Comparison of ENCODE assay signal across 13 cellular contexts in the genomic region with DNA sequence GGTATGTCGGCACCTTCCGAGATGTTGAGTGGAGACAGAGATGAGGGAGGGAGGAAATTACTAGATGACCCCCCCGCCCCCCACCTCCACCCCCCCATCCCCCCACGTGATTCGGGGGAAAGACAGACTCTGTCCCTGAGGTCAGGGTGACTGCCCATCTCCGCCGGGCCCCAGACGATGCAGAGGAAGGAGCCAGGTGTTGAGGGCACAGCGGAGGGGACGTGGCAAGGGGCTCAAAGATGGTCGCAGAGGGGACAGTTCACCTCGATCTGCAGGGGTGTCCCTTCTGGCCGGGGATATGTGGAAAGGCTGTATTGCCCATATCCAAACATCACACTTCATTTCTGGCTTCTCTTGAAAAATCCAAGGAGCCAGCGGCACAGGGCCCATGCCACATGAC. TPM values are rescaled to one million over a fixed set of nuclear protein-coding genes. Genes with fewer than 3 reads are reported as not detected.
A peak's percentile ranks its signal among the peaks of the same experiment; 100 is the strongest.
DNase-seq lines count a peak whose midpoint lies in the region; ATAC-seq and TF ChIP-seq lines count a peak whose summit lies in the region.
"Had no signal": no experiment of that assay in that cellular context is flagged by ENCODE, and none has a peak within 500 bp of the region (broad histone marks: within the 10 kb centered on the region; RNA-seq: fewer than 3 reads in every experiment).

No MANE protein-coding gene starts in this region.

- DNase-seq in GM23338 (ENCODE audit: low spot score), result no peak
- DNase-seq in activated CD8-positive, alpha-beta T cell treated with anti-CD3 and anti-CD28 coated beads, Interleukin-2, amount 10 ng/mL, durations not matched to agents 7 days and 5 days, result no peak
- DNase-seq: ACHN; C1 segment of cervical spinal cord; Caco-2; CD4-positive, alpha-beta T cell had no signal

- POLR2A ChIA-PET in activated CD8-positive, alpha-beta T cell treated with anti-CD3 and anti-CD28 coated beads, Interleukin-2, amount 10 ng/mL, durations not matched to agents 7 days and 5 days (lab: Charles Lee), result no interaction called here

- CTCF ChIA-PET in activated CD8-positive, alpha-beta T cell treated with anti-CD3 and anti-CD28 coated beads, Interleukin-2, amount 10 ng/mL, durations not matched to agents 7 days and 5 days (lab: Charles Lee), result no interaction called here

- H3K27me3 Mint-ChIP-seq in GM23338 (ENCODE audit: insufficient read depth, low read depth, poor library complexity) (peaks cover 23% of the 10 kb centered on the region), nephron (ENCODE audit: low read depth) (no peaks in the 10 kb centered on the region)
- peaks cover 5% of the 10 kb centered on the region for H3K27me3 Mint-ChIP-seq in activated CD8-positive, alpha-beta T cell treated with anti-CD3 and anti-CD28 coated beads, Interleukin-2, amount 10 ng/mL, durations not matched to agents 7 days and 5 days (ENCODE audit: low read depth)

- H3K79me2 ChIP-seq in GM23338 (replicated peaks; ENCODE audit: insufficient read depth), result peaks cover 99% of the 10 kb centered on the region

- H3K4me1 Mint-ChIP-seq in GM23338, result peaks cover 60% of the 10 kb centered on the region
- no peaks in the 10 kb centered on the region for H3K4me1 Mint-ChIP-seq in nephron
- peaks cover 6% of the 10 kb centered on the region for H3K4me1 Mint-ChIP-seq in activated CD8-positive, alpha-beta T cell treated with anti-CD3 and anti-CD28 coated beads, Interleukin-2, amount 10 ng/mL, durations not matched to agents 7 days and 5 days (ENCODE audit: low read depth)

- peaks cover 19% of the 10 kb centered on the region; the same call in 1 of the 2 replicates for H3K36me3 ChIP-seq in GM23338 (ENCODE audit: insufficient read depth)
- H3K36me3 ChIP-seq: HAP-1 had no signal

- H3K36me3 Mint-ChIP-seq in GM23338 (ENCODE audit: low read depth), result peaks cover 62% of the 10 kb centered on the region
- H3K36me3 Mint-ChIP-seq in nephron (ENCODE audit: low read depth), result peaks cover 16% of the 10 kb centered on the region
- no peaks in the 10 kb centered on the region for H3K36me3 Mint-ChIP-seq in activated CD8-positive, alpha-beta T cell treated with anti-CD3 and anti-CD28 coated beads, Interleukin-2, amount 10 ng/mL, durations not matched to agents 7 days and 5 days (ENCODE audit: low read depth)

- no peak overlapping the region for H2AFZ ChIP-seq in GM23338

- ATAC-seq in GM23338, result no peak
- no peak for ATAC-seq in HG02571 (IDR thresholded peaks at IDR 0.05; ENCODE audit: unreplicated experiment)
- no peak for ATAC-seq in GM21717 (IDR thresholded peaks at IDR 0.05; ENCODE audit: unreplicated experiment)
- ATAC-seq in activated CD8-positive, alpha-beta T cell treated with anti-CD3 and anti-CD28 coated beads, Interleukin-2, amount 10 ng/mL, durations not matched to agents 7 days and 5 days, result no peak

- no peak overlapping the region for H3K4me3 ChIP-seq in GM23338
- H3K4me3 ChIP-seq: HAP-1 had no signal

- no peaks in the 10 kb centered on the region for H3K27me3 ChIP-seq in GM23338 (ENCODE audit: insufficient read depth)
- H3K27me3 ChIP-seq: BE2C had no signal

- H3K27ac ChIP-seq in GM23338 (ENCODE audit: low read depth) (0 out of 2 replicates have a peak overlapping the region, but pooled peaks have one; percentile 66), VCaP (peak overlapping the region; percentile 95)

- H3K4me1 ChIP-seq in GM23338 (ENCODE audit: insufficient read depth), result peaks cover 53% of the 10 kb centered on the region
- H3K4me1 ChIP-seq: Caco-2, HAP-1 had no signal

- H3K27ac Mint-ChIP-seq in GM23338, result no peak overlapping the region
- peak overlapping the region in 2 of 3 experiments; percentile 52 to 61 for H3K27ac Mint-ChIP-seq in nephron
- no peak overlapping the region for H3K27ac Mint-ChIP-seq in activated CD8-positive, alpha-beta T cell treated with anti-CD3 and anti-CD28 coated beads, Interleukin-2, amount 10 ng/mL, durations not matched to agents 7 days and 5 days
- H3K27ac Mint-ChIP-seq: CD4-positive, alpha-beta T cell had no signal

- H3K9me3 Mint-ChIP-seq in GM23338 (no peaks in the 10 kb centered on the region), nephron (no peaks in the 10 kb centered on the region)
- H3K9me3 Mint-ChIP-seq in activated CD8-positive, alpha-beta T cell treated with anti-CD3 and anti-CD28 coated beads, Interleukin-2, amount 10 ng/mL, durations not matched to agents 7 days and 5 days (ENCODE audit: insufficient read depth), result no peaks in the 10 kb centered on the region
- H3K9me3 Mint-ChIP-seq: CD4-positive, alpha-beta T cell had no signal

- peaks cover 90% of the 10 kb centered on the region for H4K20me1 ChIP-seq in GM23338 (replicated peaks; ENCODE audit: insufficient read depth)

- peak overlapping the region; percentile 48; the same call in 1 of the 2 replicates for H3K4me2 ChIP-seq in GM23338

- TF ChIP-seq CTCF in GM23338 (conservative IDR thresholded peaks at IDR 0.05; ENCODE audit: low read depth in 2 of 2), result no peak
- TF ChIP-seq CTCF in VCaP (conservative IDR thresholded peaks at IDR 0.05), result no peak
- TF ChIP-seq CTCF in nephron (IDR thresholded peaks at IDR 0.05; ENCODE audit: unreplicated experiment in 3 of 3), result no peak

- H3F3A ChIP-seq in GM23338 (replicated peaks; ENCODE audit: low read depth), result peaks cover 25% of the 10 kb centered on the region

- no peaks in the 10 kb centered on the region for H3K9me2 ChIP-seq in GM23338 (ENCODE audit: insufficient read depth)

- H3K4me3 Mint-ChIP-seq in GM23338, result no peak overlapping the region
- H3K4me3 Mint-ChIP-seq in nephron, result no peak overlapping the region
- H3K4me3 Mint-ChIP-seq in activated CD8-positive, alpha-beta T cell treated with anti-CD3 and anti-CD28 coated beads, Interleukin-2, amount 10 ng/mL, durations not matched to agents 7 days and 5 days, result no peak overlapping the region
- H3K4me3 Mint-ChIP-seq: CD4-positive, alpha-beta T cell had no signal

TF ChIP-seq in GM23338, 12 proteins besides CTCF, POLR2A, EP300 and RAD21 (continues in another document):
- TF ChIP-seq, protein P1, sequence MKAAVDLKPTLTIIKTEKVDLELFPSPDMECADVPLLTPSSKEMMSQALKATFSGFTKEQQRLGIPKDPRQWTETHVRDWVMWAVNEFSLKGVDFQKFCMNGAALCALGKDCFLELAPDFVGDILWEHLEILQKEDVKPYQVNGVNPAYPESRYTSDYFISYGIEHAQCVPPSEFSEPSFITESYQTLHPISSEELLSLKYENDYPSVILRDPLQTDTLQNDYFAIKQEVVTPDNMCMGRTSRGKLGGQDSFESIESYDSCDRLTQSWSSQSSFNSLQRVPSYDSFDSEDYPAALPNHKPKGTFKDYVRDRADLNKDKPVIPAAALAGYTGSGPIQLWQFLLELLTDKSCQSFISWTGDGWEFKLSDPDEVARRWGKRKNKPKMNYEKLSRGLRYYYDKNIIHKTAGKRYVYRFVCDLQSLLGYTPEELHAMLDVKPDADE (IDR thresholded peaks at IDR 0.05), result no peak
- TF ChIP-seq ZNF114 (CRISPR knock-in tag; IDR thresholded peaks at IDR 0.05) (no peak), ZNF331 (CRISPR knock-in tag; IDR thresholded peaks at IDR 0.05; ENCODE audit: low read depth) (no peak), EZH2phosphoT487 (IDR thresholded peaks at IDR 0.05; ENCODE audit: unreplicated experiment) (no peak), JUNB (IDR thresholded peaks at IDR 0.05; ENCODE audit: unreplicated experiment) (no peak), STAT1 (IDR thresholded peaks at IDR 0.05; ENCODE audit: unreplicated experiment) (no peak), CREB1 (CRISPR knock-in tag; IDR thresholded peaks at IDR 0.05; ENCODE audit: low read depth) (no peak), EZH2 (IDR thresholded peaks at IDR 0.05; ENCODE audit: low read depth, unreplicated experiment) (no peak), POLR2AphosphoS5 (IDR thresholded peaks at IDR 0.05; ENCODE audit: low read depth) (no peak)
- TF ChIP-seq, protein P2, sequence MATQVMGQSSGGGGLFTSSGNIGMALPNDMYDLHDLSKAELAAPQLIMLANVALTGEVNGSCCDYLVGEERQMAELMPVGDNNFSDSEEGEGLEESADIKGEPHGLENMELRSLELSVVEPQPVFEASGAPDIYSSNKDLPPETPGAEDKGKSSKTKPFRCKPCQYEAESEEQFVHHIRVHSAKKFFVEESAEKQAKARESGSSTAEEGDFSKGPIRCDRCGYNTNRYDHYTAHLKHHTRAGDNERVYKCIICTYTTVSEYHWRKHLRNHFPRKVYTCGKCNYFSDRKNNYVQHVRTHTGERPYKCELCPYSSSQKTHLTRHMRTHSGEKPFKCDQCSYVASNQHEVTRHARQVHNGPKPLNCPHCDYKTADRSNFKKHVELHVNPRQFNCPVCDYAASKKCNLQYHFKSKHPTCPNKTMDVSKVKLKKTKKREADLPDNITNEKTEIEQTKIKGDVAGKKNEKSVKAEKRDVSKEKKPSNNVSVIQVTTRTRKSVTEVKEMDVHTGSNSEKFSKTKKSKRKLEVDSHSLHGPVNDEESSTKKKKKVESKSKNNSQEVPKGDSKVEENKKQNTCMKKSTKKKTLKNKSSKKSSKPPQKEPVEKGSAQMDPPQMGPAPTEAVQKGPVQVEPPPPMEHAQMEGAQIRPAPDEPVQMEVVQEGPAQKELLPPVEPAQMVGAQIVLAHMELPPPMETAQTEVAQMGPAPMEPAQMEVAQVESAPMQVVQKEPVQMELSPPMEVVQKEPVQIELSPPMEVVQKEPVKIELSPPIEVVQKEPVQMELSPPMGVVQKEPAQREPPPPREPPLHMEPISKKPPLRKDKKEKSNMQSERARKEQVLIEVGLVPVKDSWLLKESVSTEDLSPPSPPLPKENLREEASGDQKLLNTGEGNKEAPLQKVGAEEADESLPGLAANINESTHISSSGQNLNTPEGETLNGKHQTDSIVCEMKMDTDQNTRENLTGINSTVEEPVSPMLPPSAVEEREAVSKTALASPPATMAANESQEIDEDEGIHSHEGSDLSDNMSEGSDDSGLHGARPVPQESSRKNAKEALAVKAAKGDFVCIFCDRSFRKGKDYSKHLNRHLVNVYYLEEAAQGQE (IDR thresholded peaks at IDR 0.05; ENCODE audit: unreplicated experiment), result no peak

RNA-seq across cellular contexts. Expression of gene PHF21B, which starts 14.1 kb away (rescaled TPM):
- 127 and 149 TPM in 2 replicates for total RNA-seq in GM23338 (2014; rRNA removed; shearing (Covaris generic))
- polyA plus RNA-seq in GM23338 (2016; fragmentation: Nextera tagmentation; extraction: Ambion mirVana), result 16.5 and 20.6 TPM in 2 replicates
- under 1 TPM in 1 of 2 experiments, not detected in 1; 0.68 TPM for total RNA-seq in activated CD8-positive, alpha-beta T cell treated with anti-CD3 and anti-CD28 coated beads, Interleukin-2, amount 10 ng/mL, durations not matched to agents 7 days and 5 days
- total RNA-seq: CD4-positive, alpha-beta T cell; HT-29 had no signal

Comparison
In these comparisons a context has a peak if more than half of its experiments do, and no peak if none do; other contexts are left out.
1. H3K27ac Mint-ChIP-seq: peak in nephron (2 of 3); none in GM23338 (single experiment) and activated CD8-positive, alpha-beta T cell treated with anti-CD3 and anti-CD28 coated beads, Interleukin-2, amount 10 ng/mL, durations not matched to agents 7 days and 5 days (single experiment).
2. RNA of gene PHF21B, which starts 14.1 kb away (total RNA-seq): 127 to 149 TPM in GM23338; 0.68 TPM in activated CD8-positive, alpha-beta T cell treated with anti-CD3 and anti-CD28 coated beads, Interleukin-2, amount 10 ng/mL, durations not matched to agents 7 days and 5 days; every median in the first group is over 10 times any median in the second.